In genomic region chr16:79876332-79876730, GRCh38 we compare ENCODE assay signal across 1 cellular context.
TF ChIP-seq lines count a peak whose summit lies in the region.

No MANE protein-coding gene starts in this region.

TF ChIP-seq in K562, 482 proteins besides CTCF, POLR2A, EP300 and RAD21 (continued from another document):
- TF ChIP-seq ZHX1 (conservative IDR thresholded peaks at IDR 0.05; ENCODE audit: low read length), result no peak
- no peak for TF ChIP-seq BCOR (IDR thresholded peaks at IDR 0.05)
- no peak for TF ChIP-seq KDM1A (IDR thresholded peaks at IDR 0.05)
- TF ChIP-seq NFE2L1 (tag; IDR thresholded peaks at IDR 0.05; ENCODE audit: borderline replicate concordance, low read depth), result no peak
- no peak for TF ChIP-seq XRCC5 (IDR thresholded peaks at IDR 0.05; ENCODE audit: low read depth, low read length)
- TF ChIP-seq, protein P1, sequence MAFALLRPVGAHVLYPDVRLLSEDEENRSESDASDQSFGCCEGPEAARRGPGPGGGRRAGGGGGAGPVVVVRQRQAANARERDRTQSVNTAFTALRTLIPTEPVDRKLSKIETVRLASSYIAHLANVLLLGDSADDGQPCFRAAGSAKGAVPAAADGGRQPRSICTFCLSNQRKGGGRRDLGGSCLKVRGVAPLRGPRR (CRISPR knock-in tag; IDR thresholded peaks at IDR 0.05), result no peak
